Comparison of ENCODE assay signal across 8 cellular contexts in genomic region chr7:148884299-148885022, GRCh38. TPM values are rescaled to one million over a fixed set of nuclear protein-coding genes. Genes with fewer than 3 reads are reported as not detected.
DNase-seq lines count a peak whose midpoint lies in the region; FAIRE-seq and TF ChIP-seq lines count a peak whose summit lies in the region.

No MANE protein-coding gene starts in this region.

- peak overlapping the region; percentile 86 for H3K27ac ChIP-seq in MM.1S (ENCODE audit: low read length)
- H3K27ac ChIP-seq in SJCRH30, result peak overlapping the region; percentile 95
- H3K27ac ChIP-seq in substantia nigra (ENCODE audit: low read depth, low read length, poor library complexity, severe bottlenecking), result peak overlapping the region; percentile 70

- H3K36me3 ChIP-seq in MM.1S (replicated peaks; ENCODE audit: insufficient read depth, low read length), result no peaks in the 10 kb centered on the region
- no peaks in the 10 kb centered on the region for H3K36me3 ChIP-seq in SJCRH30

- no peak for FAIRE-seq in frontal cortex (lab: Jason Lieb, UNC)

- H3K4me3 ChIP-seq in MM.1S (ENCODE audit: low read length) (peak overlapping the region; percentile 90), SJCRH30 (peak overlapping the region; percentile 76)

- peaks cover 26% of the 10 kb centered on the region; the same call in 1 of the 2 replicates for H4K20me1 ChIP-seq in MM.1S (ENCODE audit: insufficient read depth, low read length)

- H2AFZ ChIP-seq in MM.1S (ENCODE audit: low read length), result peak overlapping the region; percentile 48; the same call in 1 of the 2 replicates

- H3K9ac ChIP-seq in MM.1S (ENCODE audit: low read length), result peak overlapping the region; percentile 90

- H3K4me1 ChIP-seq in MM.1S (ENCODE audit: low read length) (no peaks in the 10 kb centered on the region; the same call in 1 of the 2 replicates), SJCRH30 (no peaks in the 10 kb centered on the region)

- peaks cover 19% of the 10 kb centered on the region for H3F3A ChIP-seq in MM.1S (ENCODE audit: insufficient read depth, low read length)

- H3K9me3 ChIP-seq in MM.1S (replicated peaks; ENCODE audit: insufficient read depth, low read length) (no peaks in the 10 kb centered on the region), SJCRH30 (replicated peaks) (no peaks in the 10 kb centered on the region)

- H3K27me3 ChIP-seq in MM.1S (replicated peaks; ENCODE audit: insufficient read depth, low read length), result no peaks in the 10 kb centered on the region
- no peaks in the 10 kb centered on the region for H3K27me3 ChIP-seq in SJCRH30

- no peaks in the 10 kb centered on the region for H3K9me2 ChIP-seq in MM.1S (replicated peaks; ENCODE audit: insufficient read depth, low read length)

- peak overlapping the region; percentile 47; the same call in 1 of the 2 replicates for H3K4me2 ChIP-seq in MM.1S (ENCODE audit: low read depth, low read length)

- peak; percentile 100 for DNase-seq in GM03348 (ENCODE audit: low spot score)
- DNase-seq in HCEC 1CT, result peak; percentile 90
- DNase-seq in MM.1S, result peak; percentile 98
- DNase-seq in SJCRH30, result peak; percentile 90 to 95
- peak; percentile 94 for DNase-seq in activated naive CD4-positive, alpha-beta T cell treated with Interleukin-2 at 50 U/mL for 16 hours
- peak; percentile 94 to 98 for DNase-seq in frontal cortex (ENCODE audit: low spot score in 2 of 2)
- DNase-seq in non-pigmented ciliary epithelial cell (ENCODE audit: low read depth), result peak; percentile 28
- DNase-seq in substantia nigra (lab: John Stamatoyannopoulos, UW), result peak; percentile 47 to 96 (median 88)

- peaks cover 46% of the 10 kb centered on the region for H3K79me2 ChIP-seq in MM.1S (ENCODE audit: low read length)

- no peak for TF ChIP-seq CTCF in MM.1S (IDR thresholded peaks at IDR 0.05; ENCODE audit: low read length)

RNA-seq across cellular contexts. Expression of gene EZH2, which starts 0.4 kb away (rescaled TPM):
- 64.8 and 75.7 TPM in 2 replicates for total RNA-seq in SJCRH30 (2014; rRNA removed; shearing (Covaris generic))
- 38.7 TPM for total RNA-seq in frontal cortex

Comparison
In these comparisons a context has a peak if more than half of its experiments do, and no peak if none do; other contexts are left out.
1. Peak in every context shown above with its lines: DNase-seq, H3K4me3 ChIP-seq and H3K27ac ChIP-seq.
2. DNase-seq: peak in every context shown above with its lines; median percentile 100 in GM03348; 98 in MM.1S; 96 in frontal cortex; 94 in activated naive CD4-positive, alpha-beta T cell treated with Interleukin-2 at 50 U/mL for 16 hours; 92 in SJCRH30; 90 in HCEC 1CT; 88 in substantia nigra; 28 in non-pigmented ciliary epithelial cell.